15 cellular contexts compared by ENCODE assay signal in the genomic region with DNA sequence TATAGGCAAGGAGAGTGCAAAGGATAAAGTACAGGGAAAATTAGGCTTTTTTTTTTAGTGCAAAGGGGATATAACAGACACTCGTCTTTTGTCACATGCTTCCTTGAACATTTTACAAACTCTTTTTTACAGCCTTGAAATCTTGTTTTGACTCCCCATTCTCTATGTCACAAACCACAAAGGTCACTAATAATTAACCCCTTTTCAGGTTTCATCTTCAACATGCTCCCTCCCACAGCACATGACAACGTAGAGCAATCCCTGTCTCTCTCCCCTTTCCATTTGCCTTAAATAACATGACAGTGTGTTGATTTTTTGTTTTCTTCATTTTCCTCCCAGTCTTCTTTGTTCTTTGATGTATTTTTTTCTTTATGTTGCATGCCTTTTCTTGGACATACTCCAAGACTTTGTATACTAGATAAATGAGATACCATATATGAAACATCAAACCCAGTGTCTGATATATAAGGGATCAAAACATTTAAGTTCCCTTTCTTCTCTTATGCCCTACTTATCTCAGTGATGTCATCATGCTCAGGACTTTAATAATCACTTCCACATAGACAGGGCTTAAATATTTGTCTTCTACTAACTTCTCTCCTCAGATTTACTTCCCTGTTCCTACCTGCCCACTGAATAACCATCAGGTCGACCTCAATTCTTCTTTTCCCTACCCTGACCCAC.
DNase-seq lines count a peak whose midpoint lies in the region; ATAC-seq and TF ChIP-seq lines count a peak whose summit lies in the region.
"Had no signal": no experiment of that assay in that cellular context is flagged by ENCODE, and none has a peak within 500 bp of the region (broad histone marks: within the 10 kb centered on the region; RNA-seq: fewer than 3 reads in every experiment).

No MANE protein-coding gene starts in this region.

- H3K4me3 ChIP-seq in gastroesophageal sphincter, result no peak overlapping the region
- H3K4me3 ChIP-seq: uterus had no signal

- TF ChIP-seq POLR2A in gastroesophageal sphincter (IDR thresholded peaks at IDR 0.05), result no peak

- H3K36me3 ChIP-seq in gastroesophageal sphincter, result no peaks in the 10 kb centered on the region
- H3K36me3 ChIP-seq: uterus had no signal

- no peaks in the 10 kb centered on the region for H3K9me3 ChIP-seq in gastroesophageal sphincter
- H3K9me3 ChIP-seq: uterus had no signal

- WGBS in gastroesophageal sphincter (ENCODE audit: low coverage in 1 of 2), 2 donors, result 68 to 80% methylated on average over 2 to 3 of the region's 3 CpGs

- no peaks in the 10 kb centered on the region for H3K27me3 Mint-ChIP-seq in osteocyte (ENCODE audit: unreplicated experiment)

- no peaks in the 10 kb centered on the region for H3K9me3 Mint-ChIP-seq in osteocyte (ENCODE audit: unreplicated experiment)
- H3K9me3 Mint-ChIP-seq: activated T-cell treated with anti-CD3 and anti-CD28 coated beads, Interleukin-2, amount 50 U/mL, for 4 hours had no signal

- H3K4me1 Mint-ChIP-seq in osteocyte (ENCODE audit: unreplicated experiment), result peaks cover 15% of the 10 kb centered on the region
- H3K4me1 Mint-ChIP-seq: IgD-negative memory B cell had no signal

- no peaks in the 10 kb centered on the region for H3K36me3 Mint-ChIP-seq in osteocyte (ENCODE audit: unreplicated experiment)
- H3K36me3 Mint-ChIP-seq: IgD-negative memory B cell had no signal

- peak; percentile 96 for ATAC-seq in GM18858 (IDR thresholded peaks at IDR 0.05; ENCODE audit: unreplicated experiment)
- ATAC-seq in GM21447 (IDR thresholded peaks at IDR 0.05; ENCODE audit: unreplicated experiment), result peak; percentile 97
- ATAC-seq in HG02970 (IDR thresholded peaks at IDR 0.05; ENCODE audit: low FRiP score, unreplicated experiment), result peak; percentile 98
- ATAC-seq in HG03521 (IDR thresholded peaks at IDR 0.05; ENCODE audit: unreplicated experiment), result peak; percentile 95
- ATAC-seq in SK-N-SH treated with all-trans-retinoic acid at 6 μM for 48 hours, result no peak
- no peak for ATAC-seq in gastroesophageal sphincter
- ATAC-seq: activated T-cell treated with anti-CD3 and anti-CD28 coated beads, Interleukin-2, amount 50 U/mL, for 4 hours; left cardiac atrium had no signal

- TF ChIP-seq CTCF in osteocyte (IDR thresholded peaks at IDR 0.05) (no peak), gastroesophageal sphincter (IDR thresholded peaks at IDR 0.05) (no peak)

- no peak overlapping the region for H3K27ac ChIP-seq in gastroesophageal sphincter
- H3K27ac ChIP-seq: uterus had no signal

- no peak overlapping the region for H3K27ac Mint-ChIP-seq in osteocyte (ENCODE audit: unreplicated experiment)
- H3K27ac Mint-ChIP-seq: IgD-negative memory B cell had no signal

- no peaks in the 10 kb centered on the region for H3K4me1 ChIP-seq in gastroesophageal sphincter
- H3K4me1 ChIP-seq: uterus had no signal

- H3K4me3 Mint-ChIP-seq in osteocyte (ENCODE audit: unreplicated experiment), result no peak overlapping the region
- H3K4me3 Mint-ChIP-seq: activated T-cell treated with anti-CD3 and anti-CD28 coated beads, Interleukin-2, amount 50 U/mL, for 4 hours; IgD-negative memory B cell had no signal

- no peak for DNase-seq in osteocyte (ENCODE audit: extremely low spot score, unreplicated experiment)
- DNase-seq in AML-193 (lab: John Stamatoyannopoulos, UW), result no peak
- DNase-seq: activated T-cell treated with anti-CD3 and anti-CD28 coated beads, Interleukin-2, amount 50 U/mL, for 4 hours; left cardiac atrium; NCI-H1417; NCI-H774; stimulated activated CD4-positive, alpha-beta T cell treated with anti-CD3 and anti-CD28 coated beads, Interleukin-12 subunit alpha, Interleukin-12 subunit beta, amount 100 ng/mL, for 4 hours; uterus had no signal

- no peaks in the 10 kb centered on the region for H3K27me3 ChIP-seq in gastroesophageal sphincter
- H3K27me3 ChIP-seq: uterus had no signal

- no peak for TF ChIP-seq EP300 in gastroesophageal sphincter (IDR thresholded peaks at IDR 0.05)

TF ChIP-seq in SK-N-SH treated with all-trans-retinoic acid at 6 μM for 48 hours, 23 proteins besides CTCF, POLR2A, EP300 and RAD21:
- no peak for TF ChIP-seq ARNTL (CRISPR knock-in tag; IDR thresholded peaks at IDR 0.05; ENCODE audit: borderline replicate concordance, low read depth)
- TF ChIP-seq, protein P1, sequence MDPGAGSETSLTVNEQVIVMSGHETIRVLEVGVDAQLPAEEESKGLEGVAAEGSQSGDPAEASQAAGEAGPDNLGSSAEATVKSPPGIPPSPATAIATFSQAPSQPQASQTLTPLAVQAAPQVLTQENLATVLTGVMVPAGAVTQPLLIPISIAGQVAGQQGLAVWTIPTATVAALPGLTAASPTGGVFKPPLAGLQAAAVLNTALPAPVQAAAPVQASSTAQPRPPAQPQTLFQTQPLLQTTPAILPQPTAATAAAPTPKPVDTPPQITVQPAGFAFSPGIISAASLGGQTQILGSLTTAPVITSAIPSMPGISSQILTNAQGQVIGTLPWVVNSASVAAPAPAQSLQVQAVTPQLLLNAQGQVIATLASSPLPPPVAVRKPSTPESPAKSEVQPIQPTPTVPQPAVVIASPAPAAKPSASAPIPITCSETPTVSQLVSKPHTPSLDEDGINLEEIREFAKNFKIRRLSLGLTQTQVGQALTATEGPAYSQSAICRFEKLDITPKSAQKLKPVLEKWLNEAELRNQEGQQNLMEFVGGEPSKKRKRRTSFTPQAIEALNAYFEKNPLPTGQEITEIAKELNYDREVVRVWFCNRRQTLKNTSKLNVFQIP (CRISPR knock-in tag; IDR thresholded peaks at IDR 0.05; ENCODE audit: borderline replicate concordance, low read depth), result no peak

Comparison
In these comparisons a context has a peak if more than half of its experiments do, and no peak if none do; other contexts are left out.
1. ATAC-seq: peak in GM18858 (single experiment), GM21447 (single experiment), HG02970 (single experiment) and HG03521 (single experiment); none in SK-N-SH treated with all-trans-retinoic acid at 6 μM for 48 hours (single experiment) and gastroesophageal sphincter (single experiment).